18 cellular contexts compared by ENCODE assay signal in genomic region chr7:76233538-76234281, GRCh38. TPM values are rescaled to one million over a fixed set of nuclear protein-coding genes. Genes with fewer than 3 reads are reported as not detected.
DNase-seq lines count a peak whose midpoint lies in the region; ATAC-seq lines count a peak whose summit lies in the region.
"Had no signal": no experiment of that assay in that cellular context is flagged by ENCODE, and none has a peak within 500 bp of the region (broad histone marks: within the 10 kb centered on the region; RNA-seq: fewer than 3 reads in every experiment).

No MANE protein-coding gene starts in this region.

- peak overlapping the region; percentile 47 for H3K4me3 Mint-ChIP-seq in central memory CD8-positive, alpha-beta T cell

- H3K4me1 ChIP-seq in Karpas-422 (ENCODE audit: low read length): no peaks in the 10 kb centered on the region
- peaks cover 6% of the 10 kb centered on the region for H3K4me1 ChIP-seq in mesenchymal stem cell (ENCODE audit: control insufficient read depth, insufficient read depth, low read depth, low read length)
- H3K4me1 ChIP-seq: prostate gland, testis had no signal

- no peak overlapping the region for H2BK5ac ChIP-seq in mesenchymal stem cell (ENCODE audit: low read depth, low read length, poor library complexity, severe bottlenecking)

- H4K20me1 ChIP-seq in Karpas-422 (ENCODE audit: insufficient read depth, low read depth, low read length): no peaks in the 10 kb centered on the region
- H4K20me1 ChIP-seq: BLaER1 treated with 17β-estradiol and CSF1 and Interleukin-3, amounts not matched to agents 10 nM and 100 nM had no signal

- no peak overlapping the region for H4K91ac ChIP-seq in mesenchymal stem cell (ENCODE audit: low read length)

- no peak overlapping the region for H2BK12ac ChIP-seq in mesenchymal stem cell (ENCODE audit: low read length in 2 of 2)

- 84% methylated on average over 4 of the region's 5 CpGs for WGBS in mesenchymal stem cell

- H2BK15ac ChIP-seq in mesenchymal stem cell (ENCODE audit: low read depth, poor library complexity, severe bottlenecking): no peak overlapping the region

- no peak overlapping the region for H3K4me2 ChIP-seq in Karpas-422 (ENCODE audit: low read depth, low read length, poor library complexity, severe bottlenecking)
- H3K4me2 ChIP-seq in mesenchymal stem cell (ENCODE audit: low read length, poor library complexity, severe bottlenecking): no peak overlapping the region
- H3K4me2 ChIP-seq: SK-N-SH had no signal

- H3K9me3 ChIP-seq in Karpas-422 (ENCODE audit: low read length) (no peaks in the 10 kb centered on the region), mesenchymal stem cell (ENCODE audit: control insufficient read depth, low read length) (no peaks in the 10 kb centered on the region)
- H3K9me3 ChIP-seq: BLaER1 treated with 17β-estradiol and CSF1 and Interleukin-3, amounts not matched to agents 10 nM and 100 nM; prostate gland; SK-N-SH; testis had no signal

- H3K27me3 ChIP-seq in Karpas-422 (ENCODE audit: low read length): no peaks in the 10 kb centered on the region
- H3K27me3 ChIP-seq in mesenchymal stem cell (ENCODE audit: control insufficient read depth in 1 of 2, insufficient read depth in 1 of 2, low read length in 2 of 2): peaks cover 51 to 72% of the 10 kb centered on the region in 2 experiments
- H3K27me3 ChIP-seq: testis had no signal

- H3K27ac Mint-ChIP-seq in central memory CD8-positive, alpha-beta T cell (ENCODE audit: low read depth): no peak overlapping the region

- H3K36me3 Mint-ChIP-seq in central memory CD8-positive, alpha-beta T cell (ENCODE audit: insufficient read depth): peaks cover 2% of the 10 kb centered on the region

- DNase-seq in EH (ENCODE audit: low read depth) (peak; percentile 14), Karpas-422 (peak; percentile 36), mesenchymal stem cell (peak; percentile 47), NCI-H510A (lab: John Stamatoyannopoulos, UW) (no peak), COR-L47 (lab: John Stamatoyannopoulos, UW) (no peak)
- DNase-seq in central memory CD8-positive, alpha-beta T cell (ENCODE audit: low spot score in 2 of 2): no peak
- DNase-seq in stimulated activated CD4-positive, alpha-beta T cell treated with anti-CD3 and anti-CD28 coated beads, Interleukin-4, amount 100 ng/mL, for 24 hours: no peak
- DNase-seq: activated naive CD4-positive, alpha-beta T cell treated with anti-CD3 and anti-CD28 coated beads, Interleukin-2, amount 50 U/mL, for 16 hours; central memory CD4-positive, alpha-beta T cell; DND-41; NCI-H2171; SK-N-SH; stimulated activated CD4-positive, alpha-beta T cell treated with anti-CD3 and anti-CD28 coated beads, Interleukin-12 subunit alpha, Interleukin-12 subunit beta, amount 100 ng/mL, for 4 hours; testis had no signal

- no peaks in the 10 kb centered on the region for H3K9me3 Mint-ChIP-seq in central memory CD8-positive, alpha-beta T cell

- no peaks in the 10 kb centered on the region for H3K36me3 ChIP-seq in Karpas-422 (ENCODE audit: insufficient read depth, low read length)
- no peaks in the 10 kb centered on the region for H3K36me3 ChIP-seq in mesenchymal stem cell (ENCODE audit: control insufficient read depth in 1 of 2, insufficient read depth in 2 of 2, low read depth in 1 of 2, low read length in 2 of 2)
- H3K36me3 ChIP-seq: BLaER1 treated with 17β-estradiol and CSF1 and Interleukin-3, amounts not matched to agents 10 nM and 100 nM; prostate gland had no signal

- no peak overlapping the region for H3K18ac ChIP-seq in mesenchymal stem cell (ENCODE audit: low read depth in 1 of 2, low read length in 2 of 2)

- H3K23ac ChIP-seq in mesenchymal stem cell (ENCODE audit: low read length in 2 of 2): no peak overlapping the region

- H2BK120ac ChIP-seq in mesenchymal stem cell (ENCODE audit: low read depth, low read length): no peak overlapping the region

- H2AFZ ChIP-seq in Karpas-422 (ENCODE audit: low read length) (no peak overlapping the region), mesenchymal stem cell (ENCODE audit: low read depth, low read length) (no peak overlapping the region)

- H3K4me3 ChIP-seq in Karpas-422 (ENCODE audit: low read length) (no peak overlapping the region), mesenchymal stem cell (ENCODE audit: insufficient read depth in 1 of 2, low read depth in 1 of 2, low read length in 2 of 2) (no peak overlapping the region)
- H3K4me3 ChIP-seq: BLaER1 treated with 17β-estradiol and CSF1 and Interleukin-3, amounts not matched to agents 10 nM and 100 nM; GM12878; prostate gland; testis had no signal

- no peaks in the 10 kb centered on the region for H3K9me2 ChIP-seq in Karpas-422 (replicated peaks; ENCODE audit: insufficient read depth, low read length)
- H3K9me2 ChIP-seq: SK-N-SH had no signal

- no peak overlapping the region for H4K8ac ChIP-seq in mesenchymal stem cell (ENCODE audit: low read length)

- no peaks in the 10 kb centered on the region for H3K79me2 ChIP-seq in Karpas-422 (ENCODE audit: low read length)

- H3K14ac ChIP-seq in mesenchymal stem cell (ENCODE audit: low read length in 2 of 2): no peak overlapping the region

- H3K27me3 Mint-ChIP-seq in central memory CD8-positive, alpha-beta T cell: peaks cover 87% of the 10 kb centered on the region

- no peak overlapping the region for H2AK5ac ChIP-seq in mesenchymal stem cell (ENCODE audit: low read length, severe bottlenecking)

- H3K4me1 Mint-ChIP-seq in central memory CD8-positive, alpha-beta T cell: peaks cover 7% of the 10 kb centered on the region

- no peak overlapping the region for H3K27ac ChIP-seq in Karpas-422 (ENCODE audit: low read length)
- H3K27ac ChIP-seq in mesenchymal stem cell (ENCODE audit: low read length, poor library complexity, severe bottlenecking): no peak overlapping the region
- H3K27ac ChIP-seq: BLaER1 treated with 17β-estradiol and CSF1 and Interleukin-3, amounts not matched to agents 10 nM and 100 nM; prostate gland; testis had no signal

- H3K4ac ChIP-seq in mesenchymal stem cell (ENCODE audit: low read depth in 1 of 2, low read length in 2 of 2): no peak overlapping the region

- ATAC-seq in central memory CD8-positive, alpha-beta T cell (replicated peaks; ENCODE audit: extremely low read depth, poor library complexity, severe bottlenecking): no peak
- ATAC-seq in GM21367 (IDR thresholded peaks at IDR 0.05; ENCODE audit: unreplicated experiment): no peak
- ATAC-seq: GM12878 had no signal

- H3K9ac ChIP-seq in Karpas-422 (ENCODE audit: low read length): no peak overlapping the region
- H3K9ac ChIP-seq in mesenchymal stem cell (ENCODE audit: low read length): no peak overlapping the region
- H3K9ac ChIP-seq: SK-N-SH had no signal

- no peaks in the 10 kb centered on the region for H3K79me1 ChIP-seq in mesenchymal stem cell (replicated peaks; ENCODE audit: low read length, poor library complexity, severe bottlenecking)

RNA-seq across cellular contexts. Expression of gene SRRM3, which starts 32.0 kb away (rescaled TPM):
- not detected in 2 replicates for total RNA-seq in Karpas-422 (2014; rRNA removed; shearing (Covaris generic); ENCODE audit: low replicate concordance)
- polyA plus RNA-seq in mesenchymal stem cell (2013, experiment 1 of 2): 4.0 TPM
- 4.1 TPM for polyA plus RNA-seq in mesenchymal stem cell (2013, experiment 2 of 2)

Comparison
In these comparisons a context has a peak if more than half of its experiments do, and no peak if none do; other contexts are left out.
1. DNase-seq: peak in EH (single experiment), Karpas-422 (single experiment) and mesenchymal stem cell (single experiment); none in central memory CD8-positive, alpha-beta T cell (0 of 2), NCI-H510A (single experiment), stimulated activated CD4-positive, alpha-beta T cell treated with anti-CD3 and anti-CD28 coated beads, Interleukin-4, amount 100 ng/mL, for 24 hours (single experiment) and COR-L47 (single experiment).